22 cellular contexts compared by ENCODE assay signal in the genomic region with DNA sequence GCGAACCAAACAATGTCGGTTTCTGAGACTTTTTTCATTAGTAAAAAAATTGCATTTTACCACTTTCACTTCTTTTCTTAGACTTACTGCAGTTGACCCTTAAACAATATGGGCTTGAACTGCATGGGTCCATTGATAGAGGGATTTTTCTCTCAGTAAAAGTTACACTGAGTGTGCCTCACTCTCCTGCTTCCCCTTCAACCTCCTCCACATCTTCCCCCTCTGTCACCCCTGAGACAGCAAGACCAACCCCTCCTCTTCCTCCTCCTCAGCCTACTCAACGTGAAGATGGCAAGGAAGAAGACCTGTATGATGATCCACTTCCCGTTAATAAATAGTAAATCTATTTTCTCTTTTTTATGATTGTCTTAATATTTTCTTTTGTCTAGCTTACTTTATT.
"Had no signal": no experiment of that assay in that cellular context is flagged by ENCODE, and none has a peak within 500 bp of the region (broad histone marks: within the 10 kb centered on the region; RNA-seq: fewer than 3 reads in every experiment).

No MANE protein-coding gene starts in this region.

- H3K27ac ChIP-seq: brain microvascular endothelial cell, right lobe of liver, skin epidermis, thyroid gland, VCaP had no signal

- H3K4me1 Mint-ChIP-seq: nephron had no signal

- FAIRE-seq: endometrium had no signal

- H3K27me3 Mint-ChIP-seq: dendritic cell treated with granulocyte-macrophage colony-stimulating factor and Interleukin-4, amounts not matched to agents 40 ng/mL and 50 ng/mL, for 4 days; memory B cell; stimulated activated naive CD8-positive, alpha-beta T cell treated with anti-CD3 and anti-CD28 coated beads, Interleukin-15, Interleukin-2, amounts not matched to agents 100 ng/mL and 50 ng/mL, for 24 hours had no signal

- H3K4me3 Mint-ChIP-seq: activated T-helper 17 cell treated with anti-CD3 and anti-CD28 coated beads, Interleukin-2, amount 50 U/mL, for 72 hours; dendritic cell treated with granulocyte-macrophage colony-stimulating factor and Interleukin-4, amounts not matched to agents 40 ng/mL and 50 ng/mL, for 4 days; memory B cell; nephron; stimulated activated naive CD8-positive, alpha-beta T cell treated with anti-CD3 and anti-CD28 coated beads, Interleukin-15, Interleukin-2, amounts not matched to agents 100 ng/mL and 50 ng/mL, for 24 hours had no signal

- H3K4me1 ChIP-seq: thyroid gland had no signal

- DNase-seq: activated T-cell treated with anti-CD3 and anti-CD28 coated beads, Interleukin-2, amount 50 U/mL, for 1 hour; aorta; brain microvascular endothelial cell; caudate nucleus; effector CD4-positive, alpha-beta T cell; heart left ventricle; islet precursor cell; left colon; occipital lobe; right lobe of liver; stimulated activated CD4-positive, alpha-beta T cell treated with anti-CD3 and anti-CD28 coated beads, Interleukin-1b, Interleukin-23, amount 100 ng/mL, for 48 hours; substantia nigra; thyroid gland had no signal

- H3K27me3 ChIP-seq: brain microvascular endothelial cell, heart left ventricle, right lobe of liver, thyroid gland had no signal

- ATAC-seq: activated naive CD4-positive, alpha-beta T cell treated with anti-CD3 and anti-CD28 coated beads, Interleukin-2, amount 50 U/mL, for 72 hours; activated T-helper 17 cell treated with anti-CD3 and anti-CD28 coated beads, Interleukin-2, amount 50 U/mL, for 72 hours; heart left ventricle; left colon; right lobe of liver had no signal

- H3K4me3 ChIP-seq: heart left ventricle, right lobe of liver, skin epidermis, thyroid gland had no signal

- H3K27ac Mint-ChIP-seq: activated T-helper 17 cell treated with anti-CD3 and anti-CD28 coated beads, Interleukin-2, amount 50 U/mL, for 72 hours; memory B cell; nephron; stimulated activated naive CD8-positive, alpha-beta T cell treated with anti-CD3 and anti-CD28 coated beads, Interleukin-15, Interleukin-2, amounts not matched to agents 100 ng/mL and 50 ng/mL, for 24 hours had no signal

- H3K36me3 ChIP-seq: brain microvascular endothelial cell, right lobe of liver, thyroid gland had no signal

- H3K9me3 ChIP-seq: heart left ventricle, right lobe of liver, thyroid gland had no signal

- H3K9me3 Mint-ChIP-seq: activated naive CD4-positive, alpha-beta T cell treated with anti-CD3 and anti-CD28 coated beads, Interleukin-2, amount 50 U/mL, for 72 hours; activated T-helper 17 cell treated with anti-CD3 and anti-CD28 coated beads, Interleukin-2, amount 50 U/mL, for 72 hours; memory B cell; nephron; stimulated activated naive CD8-positive, alpha-beta T cell treated with anti-CD3 and anti-CD28 coated beads, Interleukin-15, Interleukin-2, amounts not matched to agents 100 ng/mL and 50 ng/mL, for 24 hours had no signal
